ENCODE assay signal across 1 cellular context in the genomic region with DNA sequence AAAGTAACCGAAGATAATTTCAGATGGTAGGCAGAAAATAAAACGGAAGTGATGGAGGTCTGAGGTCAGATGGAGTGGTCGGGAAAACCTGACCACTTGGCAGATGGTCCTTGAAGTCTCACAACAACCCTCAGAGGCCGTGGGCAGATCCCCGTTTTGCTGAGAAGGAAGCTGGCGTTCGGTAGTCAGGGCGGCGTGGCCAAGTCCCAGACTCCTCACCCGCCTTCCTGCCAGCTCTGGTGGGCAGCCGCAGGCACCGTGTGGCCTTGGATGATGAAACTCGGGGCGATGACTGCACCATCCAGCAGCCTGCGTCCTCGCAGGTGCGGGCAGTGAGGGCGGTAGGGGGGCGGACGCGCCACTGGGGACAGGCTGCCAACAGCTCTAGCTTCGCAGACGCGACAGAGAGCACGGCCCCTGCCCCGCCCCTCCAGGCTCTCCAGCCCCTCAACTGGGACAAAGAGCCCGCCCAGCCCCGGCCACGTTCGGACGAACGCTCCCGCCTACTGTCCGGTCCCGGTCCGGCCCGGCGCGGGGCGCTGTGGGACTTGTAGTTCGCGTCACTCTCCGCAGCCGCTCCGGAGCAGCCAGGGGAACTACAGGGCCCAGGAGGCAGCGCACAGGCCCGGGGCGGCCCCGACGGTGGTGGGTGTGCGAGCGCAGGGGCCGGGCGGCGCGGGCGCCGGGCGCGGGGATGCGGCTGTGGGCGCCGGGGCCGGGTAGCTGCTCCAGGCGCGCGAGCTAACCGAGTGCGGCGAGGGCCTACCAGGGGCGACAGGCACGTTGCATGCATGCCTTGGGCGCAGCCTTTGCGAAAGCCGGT.
TF ChIP-seq lines count a peak whose summit lies in the region.

GPT2 (plus strand) TSS at position 673 of the 823 bp plus-strand sequence. CDS start 354 bp downstream, outside the sequence.

TF ChIP-seq in K562, 482 proteins besides CTCF, POLR2A, EP300 and RAD21 (continued from another document and continues in another):
- TF ChIP-seq SMAD2 (IDR thresholded peaks at IDR 0.05; ENCODE audit: low read depth, low read length) (no peak), ZBTB1 (CRISPR knock-in tag; IDR thresholded peaks at IDR 0.05; ENCODE audit: borderline replicate concordance, low read depth) (no peak), RHOXF2B (CRISPR knock-in tag; conservative IDR thresholded peaks at IDR 0.05) (peak; percentile 76; the same call in 1 of the 2 replicates), ZNF644 (tag; IDR thresholded peaks at IDR 0.05; ENCODE audit: low read depth) (peak; percentile 80; the same call in 1 of the 2 replicates), E2F1 (CRISPR knock-in tag; IDR thresholded peaks at IDR 0.05) (peak; percentile 59; the same call in 1 of the 2 replicates), RBBP5 (IDR thresholded peaks at IDR 0.05; ENCODE audit: borderline replicate concordance, insufficient read depth, low read length, poor library complexity, severe bottlenecking) (peak; percentile 71), TEAD2 (tag; IDR thresholded peaks at IDR 0.05) (no peak), TFAP4 (CRISPR knock-in tag; IDR thresholded peaks at IDR 0.05; ENCODE audit: borderline replicate concordance) (peak; percentile 81), ERF (CRISPR knock-in tag; IDR thresholded peaks at IDR 0.05) (peak; percentile 72), ARID3A (IDR thresholded peaks at IDR 0.05; ENCODE audit: borderline replicate concordance, low read depth, low read length) (no peak), ZEB2 (IDR thresholded peaks at IDR 0.05) (no peak), MLLT1 (IDR thresholded peaks at IDR 0.05) (no peak), TEAD1 (CRISPR knock-in tag; IDR thresholded peaks at IDR 0.05) (no peak), ETV6 (IDR thresholded peaks at IDR 0.05; ENCODE audit: borderline replicate concordance in 1 of 2, low read depth in 2 of 2, low read length in 1 of 2) (no peak), ETV6 (CRISPR knock-in tag; IDR thresholded peaks at IDR 0.05; ENCODE audit: borderline replicate concordance) (no peak), MTA2 (IDR thresholded peaks at IDR 0.05; ENCODE audit: low read depth) (no peak), GTF2A2 (tag; IDR thresholded peaks at IDR 0.05) (no peak), ZNF766 (CRISPR knock-in tag; conservative IDR thresholded peaks at IDR 0.05) (peak; percentile 91), DPF2 (IDR thresholded peaks at IDR 0.05) (peak; percentile 49; the same call in 1 of the 2 replicates), VEZF1 (CRISPR knock-in tag; IDR thresholded peaks at IDR 0.05) (peak; percentile 78), CREB3L1 (IDR thresholded peaks at IDR 0.05; ENCODE audit: borderline replicate concordance, low read depth) (peak; percentile 83), KAT8 (IDR thresholded peaks at IDR 0.05; ENCODE audit: low read depth) (no peak), FIP1L1 (IDR thresholded peaks at IDR 0.05; ENCODE audit: low read depth, low read length, poor library complexity, severe bottlenecking) (peak; percentile 56), ZNF707 (CRISPR knock-in tag; conservative IDR thresholded peaks at IDR 0.05) (no peak), ZNF584 (CRISPR knock-in tag; IDR thresholded peaks at IDR 0.05; ENCODE audit: low read depth) (peak; percentile 67; the same call in 1 of the 2 replicates), NR2C1 (IDR thresholded peaks at IDR 0.05) (no peak), NR2C1 (tag; IDR thresholded peaks at IDR 0.05) (peak; percentile 47; the same call in 1 of the 2 replicates), RFX7 (CRISPR knock-in tag; IDR thresholded peaks at IDR 0.05) (no peak), RBFOX2 (IDR thresholded peaks at IDR 0.05; ENCODE audit: low read depth, low read length) (peak; percentile 91), FOXP1 (CRISPR knock-in tag; IDR thresholded peaks at IDR 0.05) (no peak), HDAC2 (IDR thresholded peaks at IDR 0.05) (no peak), NCOA6 (IDR thresholded peaks at IDR 0.05) (peak; percentile 69; the same call in 1 of the 2 replicates), ZNF12 (CRISPR knock-in tag; IDR thresholded peaks at IDR 0.05) (0 out of 2 replicates have a peak, but pooled peaks have one; percentile 71), GATAD2B (IDR thresholded peaks at IDR 0.05; ENCODE audit: borderline replicate concordance) (peak; percentile 72; the same call in 1 of the 2 replicates), ZNF232 (CRISPR knock-in tag; IDR thresholded peaks at IDR 0.05) (no peak), NR1H2 (CRISPR knock-in tag; IDR thresholded peaks at IDR 0.05) (no peak), SIX5 (IDR thresholded peaks at IDR 0.05; ENCODE audit: borderline replicate concordance in 1 of 2, insufficient read depth in 1 of 2, low read depth in 1 of 2, low read length in 2 of 2) (peak; percentile 88 to 93), RAD51 (IDR thresholded peaks at IDR 0.05; ENCODE audit: borderline replicate concordance, low read depth) (no peak)
- TF ChIP-seq, protein P1, sequence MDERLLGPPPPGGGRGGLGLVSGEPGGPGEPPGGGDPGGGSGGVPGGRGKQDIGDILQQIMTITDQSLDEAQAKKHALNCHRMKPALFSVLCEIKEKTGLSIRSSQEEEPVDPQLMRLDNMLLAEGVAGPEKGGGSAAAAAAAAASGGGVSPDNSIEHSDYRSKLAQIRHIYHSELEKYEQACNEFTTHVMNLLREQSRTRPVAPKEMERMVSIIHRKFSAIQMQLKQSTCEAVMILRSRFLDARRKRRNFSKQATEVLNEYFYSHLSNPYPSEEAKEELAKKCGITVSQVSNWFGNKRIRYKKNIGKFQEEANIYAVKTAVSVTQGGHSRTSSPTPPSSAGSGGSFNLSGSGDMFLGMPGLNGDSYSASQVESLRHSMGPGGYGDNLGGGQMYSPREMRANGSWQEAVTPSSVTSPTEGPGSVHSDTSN (CRISPR knock-in tag; IDR thresholded peaks at IDR 0.05; ENCODE audit: low read depth): no peak
- TF ChIP-seq, protein P1 (tag; conservative IDR thresholded peaks at IDR 0.05; ENCODE audit: low read depth): no peak
- TF ChIP-seq, protein P2, sequence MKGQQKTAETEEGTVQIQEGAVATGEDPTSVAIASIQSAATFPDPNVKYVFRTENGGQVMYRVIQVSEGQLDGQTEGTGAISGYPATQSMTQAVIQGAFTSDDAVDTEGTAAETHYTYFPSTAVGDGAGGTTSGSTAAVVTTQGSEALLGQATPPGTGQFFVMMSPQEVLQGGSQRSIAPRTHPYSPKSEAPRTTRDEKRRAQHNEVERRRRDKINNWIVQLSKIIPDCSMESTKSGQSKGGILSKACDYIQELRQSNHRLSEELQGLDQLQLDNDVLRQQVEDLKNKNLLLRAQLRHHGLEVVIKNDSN (CRISPR knock-in tag; IDR thresholded peaks at IDR 0.05): no peak
- TF ChIP-seq, protein P3, sequence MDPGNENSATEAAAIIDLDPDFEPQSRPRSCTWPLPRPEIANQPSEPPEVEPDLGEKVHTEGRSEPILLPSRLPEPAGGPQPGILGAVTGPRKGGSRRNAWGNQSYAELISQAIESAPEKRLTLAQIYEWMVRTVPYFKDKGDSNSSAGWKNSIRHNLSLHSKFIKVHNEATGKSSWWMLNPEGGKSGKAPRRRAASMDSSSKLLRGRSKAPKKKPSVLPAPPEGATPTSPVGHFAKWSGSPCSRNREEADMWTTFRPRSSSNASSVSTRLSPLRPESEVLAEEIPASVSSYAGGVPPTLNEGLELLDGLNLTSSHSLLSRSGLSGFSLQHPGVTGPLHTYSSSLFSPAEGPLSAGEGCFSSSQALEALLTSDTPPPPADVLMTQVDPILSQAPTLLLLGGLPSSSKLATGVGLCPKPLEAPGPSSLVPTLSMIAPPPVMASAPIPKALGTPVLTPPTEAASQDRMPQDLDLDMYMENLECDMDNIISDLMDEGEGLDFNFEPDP (CRISPR knock-in tag; IDR thresholded peaks at IDR 0.05): no peak
- TF ChIP-seq, protein P4, sequence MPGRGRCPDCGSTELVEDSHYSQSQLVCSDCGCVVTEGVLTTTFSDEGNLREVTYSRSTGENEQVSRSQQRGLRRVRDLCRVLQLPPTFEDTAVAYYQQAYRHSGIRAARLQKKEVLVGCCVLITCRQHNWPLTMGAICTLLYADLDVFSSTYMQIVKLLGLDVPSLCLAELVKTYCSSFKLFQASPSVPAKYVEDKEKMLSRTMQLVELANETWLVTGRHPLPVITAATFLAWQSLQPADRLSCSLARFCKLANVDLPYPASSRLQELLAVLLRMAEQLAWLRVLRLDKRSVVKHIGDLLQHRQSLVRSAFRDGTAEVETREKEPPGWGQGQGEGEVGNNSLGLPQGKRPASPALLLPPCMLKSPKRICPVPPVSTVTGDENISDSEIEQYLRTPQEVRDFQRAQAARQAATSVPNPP (IDR thresholded peaks at IDR 0.05; ENCODE audit: borderline replicate concordance, insufficient read depth, insufficient read length): no peak
- TF ChIP-seq, protein P5, sequence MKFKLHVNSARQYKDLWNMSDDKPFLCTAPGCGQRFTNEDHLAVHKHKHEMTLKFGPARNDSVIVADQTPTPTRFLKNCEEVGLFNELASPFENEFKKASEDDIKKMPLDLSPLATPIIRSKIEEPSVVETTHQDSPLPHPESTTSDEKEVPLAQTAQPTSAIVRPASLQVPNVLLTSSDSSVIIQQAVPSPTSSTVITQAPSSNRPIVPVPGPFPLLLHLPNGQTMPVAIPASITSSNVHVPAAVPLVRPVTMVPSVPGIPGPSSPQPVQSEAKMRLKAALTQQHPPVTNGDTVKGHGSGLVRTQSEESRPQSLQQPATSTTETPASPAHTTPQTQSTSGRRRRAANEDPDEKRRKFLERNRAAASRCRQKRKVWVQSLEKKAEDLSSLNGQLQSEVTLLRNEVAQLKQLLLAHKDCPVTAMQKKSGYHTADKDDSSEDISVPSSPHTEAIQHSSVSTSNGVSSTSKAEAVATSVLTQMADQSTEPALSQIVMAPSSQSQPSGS (CRISPR knock-in tag; IDR thresholded peaks at IDR 0.05): no peak
